1 cellular context compared by ENCODE assay signal in genomic region chr4:99968330-99968729, GRCh38.
TF ChIP-seq lines count a peak whose summit lies in the region.

No MANE protein-coding gene starts in this region.

TF ChIP-seq in HepG2, 621 proteins besides CTCF, POLR2A, EP300 and RAD21:
- TF ChIP-seq ZNF343 (CRISPR knock-in tag; IDR thresholded peaks at IDR 0.05) = no peak
- peak; percentile 46; the same call in 1 of the 2 replicates for TF ChIP-seq ATF7 (IDR thresholded peaks at IDR 0.05)
- no peak for TF ChIP-seq ATF7 (CRISPR knock-in tag; IDR thresholded peaks at IDR 0.05)
